17 cellular contexts compared by ENCODE assay signal in genomic region chr7:151501676-151502075, GRCh38. TPM values are rescaled to one million over a fixed set of nuclear protein-coding genes. Genes with fewer than 3 reads are reported as not detected.
DNase-seq lines count a peak whose midpoint lies in the region; ATAC-seq, FAIRE-seq and TF ChIP-seq lines count a peak whose summit lies in the region.
"Had no signal": no experiment of that assay in that cellular context is flagged by ENCODE, and none has a peak within 500 bp of the region (broad histone marks: within the 10 kb centered on the region; RNA-seq: fewer than 3 reads in every experiment).

No MANE protein-coding gene starts in this region.

- peaks cover 97% of the 10 kb centered on the region for H3K79me2 ChIP-seq in GM12878 (ENCODE audit: control insufficient read depth, insufficient read depth, low read length)

- RAD21 ChIA-PET in GM12878 (lab: Charles Lee; ENCODE audit: unreplicated experiment) = no interaction called here

- no peak overlapping the region for H3K14ac ChIP-seq in mesenchymal stem cell (ENCODE audit: low read length in 2 of 2)

- H3K36me3 ChIP-seq in GM12878 (ENCODE audit: control insufficient read depth in 2 of 2, insufficient read depth in 2 of 2, low read length in 1 of 2) (peaks cover 1 to 2% of the 10 kb centered on the region in 2 experiments; a peak in 2 of 4 replicates), mesenchymal stem cell (ENCODE audit: control insufficient read depth in 1 of 2, insufficient read depth in 2 of 2, low read depth in 1 of 2, low read length in 2 of 2) (peaks cover 3 to 5% of the 10 kb centered on the region in 2 experiments)

- H3K4ac ChIP-seq in mesenchymal stem cell (ENCODE audit: low read depth in 1 of 2, low read length in 2 of 2) = no peak overlapping the region

- H3K4me3 ChIP-seq in GM12878 (no peak overlapping the region), mesenchymal stem cell (ENCODE audit: insufficient read depth in 1 of 2, low read depth in 1 of 2, low read length in 2 of 2) (no peak overlapping the region)
- H3K4me3 ChIP-seq: A549 had no signal

- SMC1A ChIA-PET in GM12878 (lab: Charles Lee; ENCODE audit: uncharacterized antibody, unreplicated experiment) = interaction anchor here (0.8 kb wide), 1 partner anchor 20 kb away, joined by 3 read pairs; no protein-coding TSS in a partner anchor

- H3K27me3 ChIP-seq in GM12878 (replicated peaks in 1 of 2; ENCODE audit: control insufficient read depth in 2 of 2, insufficient read depth in 2 of 2, low read length in 1 of 2) = no peaks in the 10 kb centered on the region
- H3K27me3 ChIP-seq in mesenchymal stem cell (ENCODE audit: control insufficient read depth in 1 of 2, insufficient read depth in 1 of 2, low read length in 2 of 2) = no peaks in the 10 kb centered on the region
- H3K27me3 ChIP-seq: BE2C had no signal

- POLR2A ChIA-PET in RWPE1 (lab: Yijun Ruan, JAX; ENCODE audit: low non-redundant PET) (interaction anchor here (0.6 kb wide), 1 partner anchor 13 kb away, joined by 3 read pairs; no protein-coding TSS in a partner anchor), GM12878 (lab: Charles Lee) (no interaction called here)

- no peak for TF ChIP-seq EP300 in GM12878 (IDR thresholded peaks at IDR 0.05; ENCODE audit: borderline replicate concordance in 1 of 2, control insufficient read depth in 1 of 2, low read depth in 2 of 2, low read length in 2 of 2)

- no peak overlapping the region for H2BK15ac ChIP-seq in mesenchymal stem cell (ENCODE audit: low read depth, poor library complexity, severe bottlenecking)

- no peak overlapping the region for H2AK5ac ChIP-seq in mesenchymal stem cell (ENCODE audit: low read length, severe bottlenecking)

- H3K9me3 ChIP-seq in GM12878 (replicated peaks; ENCODE audit: control insufficient read depth, insufficient read depth, low read length) = no peaks in the 10 kb centered on the region; the same call in none of the 3 replicates
- no peaks in the 10 kb centered on the region for H3K9me3 ChIP-seq in mesenchymal stem cell (ENCODE audit: control insufficient read depth, low read length)
- H3K9me3 ChIP-seq: A549, BE2C had no signal

- DNase-seq in RWPE1 (ENCODE audit: low spot score) (no peak), GM12878 (ENCODE audit: low read depth, low spot score) (no peak), mesenchymal stem cell (no peak), glomerular visceral epithelial cell (ENCODE audit: extremely low spot score) (no peak), NCI-H128 (lab: John Stamatoyannopoulos, UW; ENCODE audit: unreplicated experiment) (no peak)
- DNase-seq in activated CD4-positive, alpha-beta T cell treated with anti-CD3 and anti-CD28 coated beads for 4 hours = no peak
- DNase-seq: BE2C; CD4-positive, alpha-beta memory T cell; DMS79; H7; IMR-90; KG1 had no signal

- TF ChIP-seq CTCF in RWPE1 (conservative IDR thresholded peaks at IDR 0.05; ENCODE audit: low read depth) (no peak), GM12878 (IDR thresholded peaks at IDR 0.05 in 2 of 3, conservative IDR thresholded peaks at IDR 0.05 in 1 of 3; ENCODE audit: control insufficient read depth in 2 of 3, extremely low read depth in 1 of 3, insufficient read depth in 1 of 3, low read depth in 3 of 3, low read length in 3 of 3) (no peak)

- TF ChIP-seq POLR2A in GM12878 (IDR thresholded peaks at IDR 0.05; ENCODE audit: low read depth, low read length) = no peak

- H3K9ac ChIP-seq in GM12878 (ENCODE audit: control insufficient read depth, insufficient read depth, low read length) (no peak overlapping the region), mesenchymal stem cell (ENCODE audit: low read length) (no peak overlapping the region)

- FAIRE-seq in GM12878 (lab: Jason Lieb, UNC) = no peak
- FAIRE-seq: GM12891, GM19239 had no signal

- in situ Hi-C loops in GM12878 (cut with MboI) = no loop called here

- no peak overlapping the region for H4K91ac ChIP-seq in mesenchymal stem cell (ENCODE audit: low read length)

- H4K20me1 ChIP-seq in GM12878 (ENCODE audit: control insufficient read depth, insufficient read depth) = no peaks in the 10 kb centered on the region

- CTCF ChIA-PET in RWPE1 (lab: Yijun Ruan, JAX) = interaction anchor here (0.6 kb wide), 1 partner anchor 199 kb away, joined by 3 read pairs; no protein-coding TSS in a partner anchor
- CTCF ChIA-PET in GM12878 (lab: Yijun Ruan, JAX) = interaction anchor here (1.0 kb wide), 1 partner anchor 14 kb away, joined by 3 read pairs; no protein-coding TSS in a partner anchor

- no peak overlapping the region for H3K23ac ChIP-seq in mesenchymal stem cell (ENCODE audit: low read length in 2 of 2)

- no peak overlapping the region for H2BK120ac ChIP-seq in mesenchymal stem cell (ENCODE audit: low read depth, low read length)

- H2BK5ac ChIP-seq in mesenchymal stem cell (ENCODE audit: low read depth, low read length, poor library complexity, severe bottlenecking) = no peak overlapping the region

- TF ChIP-seq RAD21 in GM12878 (IDR thresholded peaks at IDR 0.05; ENCODE audit: insufficient read depth, low read depth, low read length) = no peak

- peak overlapping the region; percentile 38 for H4K8ac ChIP-seq in mesenchymal stem cell (ENCODE audit: low read length)

- H3K18ac ChIP-seq in mesenchymal stem cell (ENCODE audit: low read depth in 1 of 2, low read length in 2 of 2) = no peak overlapping the region

- H2BK12ac ChIP-seq in mesenchymal stem cell (ENCODE audit: low read length in 2 of 2) = no peak overlapping the region

- H2AFZ ChIP-seq in GM12878 (ENCODE audit: control insufficient read depth, low read depth, low read length) (no peak overlapping the region), mesenchymal stem cell (ENCODE audit: low read depth, low read length) (no peak overlapping the region)

- WGBS in GM12878 (ENCODE audit: insufficient coverage, insufficient replicate concordance, low lambda C conversion rate, missing lambda C conversion rate) = 96% methylated on average over 15 of the region's 15 CpGs
- 98% methylated on average over 14 of the region's 15 CpGs for WGBS in mesenchymal stem cell

- H3K27ac ChIP-seq in RWPE1 (peak overlapping the region; percentile 12; the same call in 1 of the 2 replicates), GM12878 (ENCODE audit: control insufficient read depth, insufficient read depth) (peak overlapping the region; percentile 18; the same call in 1 of the 2 replicates), mesenchymal stem cell (ENCODE audit: low read length, poor library complexity, severe bottlenecking) (no peak overlapping the region)
- H3K27ac ChIP-seq: C4-2B had no signal

- H3K79me1 ChIP-seq in mesenchymal stem cell (replicated peaks; ENCODE audit: low read length, poor library complexity, severe bottlenecking) = peaks cover 4% of the 10 kb centered on the region

- no peak for ATAC-seq in GM12878
- ATAC-seq in HG03097 (IDR thresholded peaks at IDR 0.05; ENCODE audit: low FRiP score, unreplicated experiment) = no peak
- ATAC-seq: A549 had no signal

- no peak overlapping the region for H3K4me2 ChIP-seq in GM12878 (ENCODE audit: control insufficient read depth, insufficient read depth)
- H3K4me2 ChIP-seq in mesenchymal stem cell (ENCODE audit: low read length, poor library complexity, severe bottlenecking) = no peak overlapping the region
- H3K4me2 ChIP-seq: A549 had no signal

- intact Hi-C loops in GM12878 (cut with micrococcal nuclease; ENCODE audit: unreplicated experiment) = no loop called here

- H3K4me1 ChIP-seq in GM12878 (ENCODE audit: control insufficient read depth, insufficient read depth, low read length) (peaks cover 7% of the 10 kb centered on the region), mesenchymal stem cell (ENCODE audit: control insufficient read depth, insufficient read depth, low read depth, low read length) (peaks cover 10% of the 10 kb centered on the region)
- H3K4me1 ChIP-seq: BE2C had no signal

- BruUV-seq in GM12878 (replicated peaks; lab: Mats Ljungman, UMichigan) = no TSS peak

TF ChIP-seq in GM12878, 131 proteins besides CTCF, POLR2A, EP300 and RAD21 (continues in another document):
- TF ChIP-seq MAX (IDR thresholded peaks at IDR 0.05; ENCODE audit: low read depth, low read length) = no peak

RNA-seq across cellular contexts. Expression of gene RHEB, which starts 18.0 kb away (rescaled TPM):
- 44.0 and 53.8 TPM in 2 replicates for total RNA-seq in GM12878 (2013; cell fraction: nucleolus; rRNA removed)
- 20.3 and 28.7 TPM in 2 replicates for total RNA-seq in GM12878 (2014; rRNA removed)
- total RNA-seq in GM12878 (2014; rRNA removed; fragmentation: Illumina TruSeq; extraction: Trizol) = 36.1 and 37.3 TPM in 2 replicates
- 33.4 and 38.7 TPM in 2 replicates for total RNA-seq in GM12878 (2021)
- polyA plus RNA-seq in GM12878 (2011; ENCODE audit: low read depth) = 17.9 TPM
- polyA plus RNA-seq in GM12878 (2011; rRNA removed) = 67.8 and 115 TPM in 2 replicates
- 17.4 and 19.8 TPM in 2 replicates for polyA plus RNA-seq in GM12878 (2011; cell fraction: cytosol; rRNA removed)
- 24.3 and 30.4 TPM in 2 replicates for polyA plus RNA-seq in GM12878 (2011; cell fraction: nucleus; rRNA removed)
- polyA plus RNA-seq in GM12878 (2012) = 30.9 and 31.4 TPM in 2 replicates
- polyA plus RNA-seq in GM12878 (2014; fragmentation: Illumina TruSeq; extraction: Trizol) = 35.9 and 55.9 TPM in 2 replicates
- 1 to 10 TPM; 6.2 to 10.0 TPM for polyA plus RNA-seq in GM12878 (2014; fragmentation: Nextera tagmentation; extraction: Ambion mirVana)
- polyA plus RNA-seq in GM12878 (2014; rRNA removed) = 28.3 and 38.7 TPM in 2 replicates
- 10 to 100 TPM; 60.1 to 63.4 TPM for polyA plus RNA-seq in GM12878 (2016; fragmentation: Nextera tagmentation; extraction: Ambion mirVana)
- 12.3 and 19.7 TPM in 2 replicates for polyA minus RNA-seq in GM12878 (2011; rRNA and poly(A)+ RNA removed)
- polyA minus RNA-seq in GM12878 (2011; cell fraction: cytosol; rRNA and poly(A)+ RNA removed) = 13.5 and 17.6 TPM in 2 replicates
- 11.1 and 17.7 TPM in 2 replicates for polyA minus RNA-seq in GM12878 (2011; cell fraction: nucleus; rRNA and poly(A)+ RNA removed)
- 87.3 TPM for polyA plus RNA-seq in mesenchymal stem cell (2013, experiment 1 of 2)
- 88.1 TPM for polyA plus RNA-seq in mesenchymal stem cell (2013, experiment 2 of 2)
